Comparison of ENCODE assay signal across 8 cellular contexts in the genomic region with DNA sequence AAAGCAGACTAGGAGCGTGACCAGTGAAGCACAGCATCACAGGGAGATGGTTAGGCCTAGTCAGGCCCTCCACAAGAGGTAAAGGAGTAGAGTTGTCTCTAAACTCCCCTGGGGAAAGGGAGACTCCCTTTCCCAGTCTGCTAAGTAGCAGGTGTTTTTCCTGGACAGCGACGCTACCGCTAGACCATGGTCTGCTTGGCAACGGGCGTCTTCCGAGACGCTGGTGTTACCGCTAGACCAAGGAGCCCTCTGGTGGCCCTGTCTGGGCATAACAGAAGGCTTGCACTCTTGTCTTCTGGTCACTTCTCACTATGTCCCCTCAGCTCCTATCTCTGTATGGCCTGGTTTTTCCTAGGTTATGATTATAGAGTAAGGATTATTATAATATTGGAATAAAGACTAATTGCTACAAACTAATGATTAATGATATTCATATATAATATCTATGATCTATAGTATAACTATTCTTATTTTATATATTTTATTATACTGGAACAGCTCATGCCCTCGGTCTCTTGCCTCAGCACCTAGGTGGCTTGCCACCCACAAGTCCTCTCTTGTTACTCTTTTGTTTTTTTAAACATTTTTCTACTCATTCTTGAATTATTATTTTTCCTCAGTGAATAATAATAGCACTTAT. TPM values are rescaled to one million over a fixed set of nuclear protein-coding genes. Genes with fewer than 3 reads are reported as not detected.
DNase-seq lines count a peak whose midpoint lies in the region; ATAC-seq and TF ChIP-seq lines count a peak whose summit lies in the region.
"Not testable (repeated sequence)": the region's sequence is repeated elsewhere in the genome, so short reads cannot be mapped to it uniquely, and the experiment has no call there.

No MANE protein-coding gene starts in this region.

- not testable (repeated sequence) for TF ChIP-seq EP300 in ovary (IDR thresholded peaks at IDR 0.05)

- intact Hi-C loops in mammary epithelial cell (cut with micrococcal nuclease), result loop anchor here (1.0 kb wide), 1 partner anchor 413 kb away; no protein-coding TSS in a partner anchor
- intact Hi-C loops in ovary (cut with DNase I), result not testable (repeated sequence)

- peaks cover 21% of the 10 kb centered on the region for H3K4me1 Mint-ChIP-seq in activated CD8-positive, alpha-beta T cell treated with anti-CD3 and anti-CD28 coated beads, Interleukin-2, amount 10 ng/mL, durations not matched to agents 7 days and 5 days (ENCODE audit: low read depth)

- H3K9ac ChIP-seq in mammary epithelial cell (ENCODE audit: insufficient read depth, low read length), result not testable (repeated sequence)

- not testable (repeated sequence) for TF ChIP-seq POLR2A in Peyer's patch (IDR thresholded peaks at IDR 0.05); ovary (IDR thresholded peaks at IDR 0.05)

- peak; percentile 68 for DNase-seq in COR-L47 (lab: John Stamatoyannopoulos, UW)
- DNase-seq in LHCN-M2 (ENCODE audit: low read depth), result peak; percentile 61
- peak in 2 of 3 donors; percentile 65 to 88 for DNase-seq in Peyer's patch
- peak; percentile 77 for DNase-seq in activated CD8-positive, alpha-beta T cell treated with anti-CD3 and anti-CD28 coated beads, Interleukin-2, amount 10 ng/mL, durations not matched to agents 7 days and 5 days
- DNase-seq in mammary epithelial cell, result peak; percentile 58
- peak; percentile 73 for DNase-seq in right atrium auricular region (ENCODE audit: low spot score)
- peak; percentile 48 to 77 (median 59) for DNase-seq in ovary
- peak; percentile 17 to 35 for DNase-seq in stimulated activated CD8-positive, alpha-beta memory T cell treated with anti-CD3 and anti-CD28 coated beads, Interleukin-7, amount 100 ng/mL, for 4 hours (ENCODE audit: low read depth in 2 of 2)

- not testable (repeated sequence) for H3K9me3 Mint-ChIP-seq in activated CD8-positive, alpha-beta T cell treated with anti-CD3 and anti-CD28 coated beads, Interleukin-2, amount 10 ng/mL, durations not matched to agents 7 days and 5 days (ENCODE audit: insufficient read depth)

- CTCF ChIA-PET in activated CD8-positive, alpha-beta T cell treated with anti-CD3 and anti-CD28 coated beads, Interleukin-2, amount 10 ng/mL, durations not matched to agents 7 days and 5 days (lab: Charles Lee), result interaction anchor here (0.7 to 2.7 kb wide), 6 partner anchors 14 to 546 kb away, joined by 3 to 10 read pairs (median 4); no protein-coding TSS in a partner anchor
- CTCF ChIA-PET in mammary epithelial cell (lab: Charles Lee; ENCODE audit: low non-redundant PET), result not testable (repeated sequence)

- H3K27me3 ChIP-seq in Peyer's patch; mammary epithelial cell (ENCODE audit: insufficient read depth, low read length); right atrium auricular region; ovary: not testable (repeated sequence)

- H2AFZ ChIP-seq in mammary epithelial cell (ENCODE audit: low read depth, low read length), result not testable (repeated sequence)

- not testable (repeated sequence) for H4K20me1 ChIP-seq in mammary epithelial cell (ENCODE audit: insufficient read depth, low read length)

- WGBS in mammary epithelial cell (ENCODE audit: low coverage, missing lambda C conversion rate), result 21% methylated on average over 10 of the region's 10 CpGs
- 32 to 35% (median 32%) methylated on average over 10 of the region's 10 CpGs for WGBS in ovary, 3 donors

- H3K36me3 Mint-ChIP-seq in activated CD8-positive, alpha-beta T cell treated with anti-CD3 and anti-CD28 coated beads, Interleukin-2, amount 10 ng/mL, durations not matched to agents 7 days and 5 days (ENCODE audit: low read depth), result not testable (repeated sequence)

- peak overlapping the region in 1 of 4 donors; percentile 14 for H3K4me3 ChIP-seq in Peyer's patch
- not testable (repeated sequence) for H3K4me3 ChIP-seq in mammary epithelial cell (replicated peaks in 1 of 3; ENCODE audit: insufficient read depth in 1 of 3, low read depth in 2 of 3, low read length in 3 of 3); right atrium auricular region; ovary

- H3K79me2 ChIP-seq in mammary epithelial cell (ENCODE audit: insufficient read depth, low read length), result not testable (repeated sequence)

- peak in 5 of 6 experiments; percentile 25 to 62 (median 42) for TF ChIP-seq CTCF in Peyer's patch (IDR thresholded peaks at IDR 0.05)
- TF ChIP-seq CTCF in mammary epithelial cell (conservative IDR thresholded peaks at IDR 0.05 in 1 of 2, IDR thresholded peaks at IDR 0.05 in 1 of 2; ENCODE audit: extremely low read depth in 1 of 2, insufficient read depth in 1 of 2, low read depth in 1 of 2, low read length in 2 of 2), result peak; percentile 47 to 58
- TF ChIP-seq CTCF in right atrium auricular region (IDR thresholded peaks at IDR 0.05), result peak; percentile 62 to 80
- peak; percentile 30 to 46 (median 37) for TF ChIP-seq CTCF in ovary (IDR thresholded peaks at IDR 0.05)

- ATAC-seq in activated CD8-positive, alpha-beta T cell treated with anti-CD3 and anti-CD28 coated beads, Interleukin-2, amount 10 ng/mL, durations not matched to agents 7 days and 5 days, result not testable (repeated sequence)

- H3K9me3 ChIP-seq in Peyer's patch; mammary epithelial cell (replicated peaks; ENCODE audit: insufficient read depth, low read length); right atrium auricular region; ovary: not testable (repeated sequence)

- in situ Hi-C loops in mammary epithelial cell (cut with MboI; ENCODE audit: low sequenced_read_pairs in 2 of 2), result loop anchor here in 1 of 2 donors (10.0 kb wide), 1 partner anchor 546 kb away; no protein-coding TSS in a partner anchor

- BruUV-seq in mammary epithelial cell (replicated peaks; lab: Mats Ljungman, UMichigan), result not testable (repeated sequence)

- not testable (repeated sequence) for H3K4me1 ChIP-seq in Peyer's patch; mammary epithelial cell (ENCODE audit: insufficient read depth, low read length); right atrium auricular region; ovary (ENCODE audit: insufficient read depth)

- POLR2A ChIA-PET in activated CD8-positive, alpha-beta T cell treated with anti-CD3 and anti-CD28 coated beads, Interleukin-2, amount 10 ng/mL, durations not matched to agents 7 days and 5 days (lab: Charles Lee), result interaction anchor here (0.6 kb wide), 1 partner anchor 18 kb away, joined by 5 read pairs; no protein-coding TSS in a partner anchor

- not testable (repeated sequence) for H3K27ac ChIP-seq in Peyer's patch; mammary epithelial cell (ENCODE audit: insufficient read depth, low read depth, low read length); right atrium auricular region; ovary

- not testable (repeated sequence) for H3K27ac Mint-ChIP-seq in activated CD8-positive, alpha-beta T cell treated with anti-CD3 and anti-CD28 coated beads, Interleukin-2, amount 10 ng/mL, durations not matched to agents 7 days and 5 days

- not testable (repeated sequence) for H3K4me2 ChIP-seq in mammary epithelial cell (ENCODE audit: insufficient read depth, low read depth, low read length)

- H3K36me3 ChIP-seq in Peyer's patch; mammary epithelial cell (ENCODE audit: insufficient read depth, low read length); right atrium auricular region; ovary: not testable (repeated sequence)

- peaks cover 22% of the 10 kb centered on the region for H3K27me3 Mint-ChIP-seq in activated CD8-positive, alpha-beta T cell treated with anti-CD3 and anti-CD28 coated beads, Interleukin-2, amount 10 ng/mL, durations not matched to agents 7 days and 5 days (ENCODE audit: low read depth)

- dilution Hi-C loops in mammary epithelial cell (cut with HindIII; ENCODE audit: low sequenced_read_pairs), result not testable (repeated sequence)

- peak overlapping the region; percentile 12 for H3K4me3 Mint-ChIP-seq in activated CD8-positive, alpha-beta T cell treated with anti-CD3 and anti-CD28 coated beads, Interleukin-2, amount 10 ng/mL, durations not matched to agents 7 days and 5 days

RNA-seq across cellular contexts. Expression of a gene that starts 28.2 kb away (rescaled TPM):
- total RNA-seq in LHCN-M2 (2014; rRNA removed) (39.2 and 42.5 TPM in 2 replicates), Peyer's patch (10 to 100 TPM; 15.7 to 52.8 (median 37.4) TPM), mammary epithelial cell (10 to 100 TPM; 40.5 to 74.9 TPM), right atrium auricular region (10 to 100 TPM; 19.7 to 24.7 TPM), ovary (10 to 100 TPM; 17.8 to 60.0 (median 42.0) TPM)
- 24.4 TPM for polyA plus RNA-seq in LHCN-M2 (2012)
- total RNA-seq in activated CD8-positive, alpha-beta T cell treated with anti-CD3 and anti-CD28 coated beads, Interleukin-2, amount 10 ng/mL, durations not matched to agents 7 days and 5 days, result 10 to 100 TPM; 67.6 to 72.1 TPM
- polyA plus RNA-seq in mammary epithelial cell (22.1 TPM), ovary (10 to 100 TPM; 25.7 to 27.9 TPM)
- 12.2 TPM for polyA minus RNA-seq in mammary epithelial cell

RNA-seq across cellular contexts. Expression of a gene that starts 58.4 kb away (rescaled TPM):
- total RNA-seq in LHCN-M2 (2014; rRNA removed) (13.0 and 15.6 TPM in 2 replicates), Peyer's patch (10 to 100 TPM; 14.0 to 56.2 (median 17.9) TPM), mammary epithelial cell (100 to 1,000 TPM in 1 of 2 donors, 10 to 100 TPM in 1; 96.5 to 129 TPM), right atrium auricular region (1 to 10 TPM; 7.5 to 8.5 TPM), ovary (10 to 100 TPM in 4 of 7 donors, 1 to 10 TPM in 3; 6.6 to 18.4 (median 10.4) TPM)
- polyA plus RNA-seq in LHCN-M2 (2012), result 10.8 TPM
- total RNA-seq in activated CD8-positive, alpha-beta T cell treated with anti-CD3 and anti-CD28 coated beads, Interleukin-2, amount 10 ng/mL, durations not matched to agents 7 days and 5 days, result 10 to 100 TPM; 18.8 to 21.7 TPM
- polyA plus RNA-seq in mammary epithelial cell (108 TPM), ovary (10 to 100 TPM in 1 of 2 donors, 1 to 10 TPM in 1; 3.1 to 12.2 TPM)
- polyA minus RNA-seq in mammary epithelial cell, result 123 TPM

Comparison
In these comparisons a context has a peak if more than half of its experiments do, and no peak if none do; other contexts are left out.
1. DNase-seq: peak in every context shown above with its lines; median percentile 77 in activated CD8-positive, alpha-beta T cell treated with anti-CD3 and anti-CD28 coated beads, Interleukin-2, amount 10 ng/mL, durations not matched to agents 7 days and 5 days; 76 in Peyer's patch; 73 in right atrium auricular region; 68 in COR-L47; 61 in LHCN-M2; 59 in ovary; 58 in mammary epithelial cell; 26 in stimulated activated CD8-positive, alpha-beta memory T cell treated with anti-CD3 and anti-CD28 coated beads, Interleukin-7, amount 100 ng/mL, for 4 hours.